In genomic region chr14:97218336-97218712, GRCh38 we compare ENCODE assay signal across 12 cellular contexts.
DNase-seq lines count a peak whose midpoint lies in the region; ATAC-seq, FAIRE-seq and TF ChIP-seq lines count a peak whose summit lies in the region.
"Had no signal": no experiment of that assay in that cellular context is flagged by ENCODE, and none has a peak within 500 bp of the region (broad histone marks: within the 10 kb centered on the region; RNA-seq: fewer than 3 reads in every experiment).

No MANE protein-coding gene starts in this region.

- H3K27me3 ChIP-seq in CD8-positive, alpha-beta memory T cell (ENCODE audit: insufficient read depth, low read length, poor library complexity, severe bottlenecking) = peaks cover 4% of the 10 kb centered on the region
- peaks cover 0 to 8% of the 10 kb centered on the region in 2 donors for H3K27me3 ChIP-seq in esophagus (ENCODE audit: control insufficient read depth in 1 of 2, insufficient read depth in 2 of 2, low read length in 2 of 2)

- POLR2A ChIA-PET in CD8-positive, alpha-beta memory T cell (lab: Charles Lee) = interaction anchor here (0.6 to 1.2 kb wide), 7 partner anchors 179 to 1805 kb away, joined by 3 to 6 read pairs (median 5); no protein-coding TSS in a partner anchor

- peaks cover 9% of the 10 kb centered on the region for H3K4me1 ChIP-seq in CD8-positive, alpha-beta memory T cell (ENCODE audit: insufficient read depth, low read length)
- H3K4me1 ChIP-seq in esophagus (ENCODE audit: control insufficient read depth in 2 of 2, insufficient read depth in 2 of 2, low read length in 1 of 2) = peaks cover 3 to 6% of the 10 kb centered on the region in 2 donors

- no peaks in the 10 kb centered on the region for H3K36me3 ChIP-seq in CD8-positive, alpha-beta memory T cell (ENCODE audit: insufficient read depth, low read length)
- H3K36me3 ChIP-seq in esophagus (ENCODE audit: control insufficient read depth in 2 of 2, insufficient read depth in 2 of 2, low read length in 1 of 2) = no peaks in the 10 kb centered on the region

- H3K36me3 Mint-ChIP-seq in CD8-positive, alpha-beta memory T cell = no peaks in the 10 kb centered on the region
- H3K36me3 Mint-ChIP-seq in osteocyte (ENCODE audit: unreplicated experiment) = peaks cover 1% of the 10 kb centered on the region

- 11 to 17% methylated on average over 13 of the region's 13 CpGs for WGBS in esophagus, 2 donors

- H3K27me3 Mint-ChIP-seq in CD8-positive, alpha-beta memory T cell = peaks cover 5 to 25% of the 10 kb centered on the region in 2 donors
- peaks cover 8% of the 10 kb centered on the region for H3K27me3 Mint-ChIP-seq in osteocyte (ENCODE audit: unreplicated experiment)

- ATAC-seq in GM19395 (IDR thresholded peaks at IDR 0.05; ENCODE audit: unreplicated experiment) (no peak), HG03457 (IDR thresholded peaks at IDR 0.05; ENCODE audit: unreplicated experiment) (no peak)
- ATAC-seq: K562 had no signal

- peak overlapping the region; percentile 46 for H3K27ac ChIP-seq in CD8-positive, alpha-beta memory T cell (ENCODE audit: low read depth, low read length)
- no peak overlapping the region for H3K27ac ChIP-seq in esophagus (ENCODE audit: low read depth in 2 of 2, low read length in 1 of 2)

- no peaks in the 10 kb centered on the region for H3K9me3 Mint-ChIP-seq in CD8-positive, alpha-beta memory T cell
- peaks cover 5% of the 10 kb centered on the region for H3K9me3 Mint-ChIP-seq in osteocyte (ENCODE audit: unreplicated experiment)

- no peaks in the 10 kb centered on the region for H3K9me3 ChIP-seq in CD8-positive, alpha-beta memory T cell (ENCODE audit: low read length)
- no peaks in the 10 kb centered on the region for H3K9me3 ChIP-seq in esophagus (ENCODE audit: control insufficient read depth in 2 of 2, insufficient read depth in 1 of 2, low read depth in 1 of 2, low read length in 1 of 2)

- peak overlapping the region; percentile 84 to 96 (median 86) for H3K4me3 Mint-ChIP-seq in CD8-positive, alpha-beta memory T cell
- H3K4me3 Mint-ChIP-seq in osteocyte (ENCODE audit: unreplicated experiment) = peak overlapping the region; percentile 51

- H3K27ac Mint-ChIP-seq in CD8-positive, alpha-beta memory T cell = peak overlapping the region in 3 of 8 donors; percentile 17 to 75 (median 68)
- H3K27ac Mint-ChIP-seq in osteocyte (ENCODE audit: unreplicated experiment) = no peak overlapping the region

- TF ChIP-seq CTCF in osteocyte (IDR thresholded peaks at IDR 0.05) = no peak

- H3K4me1 Mint-ChIP-seq in CD8-positive, alpha-beta memory T cell = peaks cover 23 to 28% (median 27%) of the 10 kb centered on the region in 3 donors
- H3K4me1 Mint-ChIP-seq in osteocyte (ENCODE audit: unreplicated experiment) = peaks cover 1% of the 10 kb centered on the region

- DNase-seq in CD8-positive, alpha-beta memory T cell = peak in 1 of 5 donors; percentile 10
- DNase-seq in RPMI7951 (ENCODE audit: low read depth) (peak; percentile 15), osteocyte (ENCODE audit: extremely low spot score, unreplicated experiment) (no peak), GM19239 (ENCODE audit: insufficient read length, low spot score) (no peak), NOMO-1 (lab: John Stamatoyannopoulos, UW; ENCODE audit: unreplicated experiment in 2 of 2) (no peak)
- DNase-seq: amniotic stem cell, NCI-H748 treated with DMSO at 0.1 percent for 48 hours had no signal

- H3K4me3 ChIP-seq in CD8-positive, alpha-beta memory T cell (ENCODE audit: low read length) = peak overlapping the region; percentile 77
- H3K4me3 ChIP-seq in esophagus (ENCODE audit: low read depth in 1 of 2, low read length in 2 of 2) = peak overlapping the region; percentile 12 to 17
- H3K4me3 ChIP-seq: K562 had no signal

- CTCF ChIA-PET in CD8-positive, alpha-beta memory T cell (lab: Charles Lee) = interaction anchor here (1.3 kb wide), 1 partner anchor 18 kb away, joined by 3 read pairs; no protein-coding TSS in a partner anchor

- no peak for FAIRE-seq in GM19239 (lab: Jason Lieb, UNC)
- FAIRE-seq: frontal cortex, K562 had no signal
